ENCODE assay signal across 10 cellular contexts in the genomic region with DNA sequence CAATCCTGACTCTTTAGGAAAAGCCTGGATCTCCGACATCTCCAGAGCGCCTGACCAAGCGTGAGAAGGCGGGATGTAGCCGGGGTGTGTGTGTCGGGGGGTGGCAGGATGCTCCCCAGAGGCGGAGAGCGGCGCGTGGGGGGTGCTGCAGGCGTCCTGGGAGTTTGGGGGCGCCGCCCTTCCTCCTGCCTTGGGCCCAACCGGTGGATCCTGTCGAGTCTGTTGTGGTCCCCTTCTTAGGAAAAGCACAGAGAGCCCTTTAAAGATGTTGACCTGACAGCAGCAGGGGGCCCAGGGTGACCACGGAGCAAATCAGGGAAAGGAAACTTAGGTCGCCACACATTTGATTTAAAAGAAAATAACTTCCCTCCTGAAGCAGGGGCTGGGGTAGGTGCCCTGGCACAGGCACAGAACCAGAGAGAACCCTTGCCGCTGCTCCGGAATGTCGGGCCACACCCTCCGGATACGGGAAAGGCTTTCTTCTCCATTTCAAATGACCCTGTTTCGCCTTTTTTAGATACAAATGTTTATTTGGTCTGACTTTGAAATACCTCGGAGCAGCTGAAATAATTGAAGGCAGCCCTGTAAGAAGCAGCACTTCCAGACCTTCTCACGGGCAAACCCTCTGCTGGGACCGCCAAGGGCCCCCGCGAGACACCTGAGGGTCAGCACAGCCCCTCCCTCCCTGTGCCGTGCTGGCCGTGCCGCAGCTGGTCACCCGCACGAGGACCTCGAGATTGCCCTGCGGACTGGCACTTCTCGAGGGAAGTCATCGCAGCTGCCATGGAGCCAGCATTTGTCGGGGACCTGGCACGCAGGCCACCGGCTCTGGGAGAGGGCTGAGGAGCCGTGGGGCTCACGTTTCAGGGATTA.
DNase-seq lines count a peak whose midpoint lies in the region; ATAC-seq and TF ChIP-seq lines count a peak whose summit lies in the region.
"Had no signal": no experiment of that assay in that cellular context is flagged by ENCODE, and none has a peak within 500 bp of the region (broad histone marks: within the 10 kb centered on the region; RNA-seq: fewer than 3 reads in every experiment).

No MANE protein-coding gene starts in this region.

- H3K27ac ChIP-seq in OCI-LY1 (ENCODE audit: low read depth, low read length, poor library complexity, severe bottlenecking) (peak overlapping the region; percentile 97), gastroesophageal sphincter (peak overlapping the region in 3 of 4 donors; percentile 0 to 36 (median 35)), psoas muscle (no peak overlapping the region), Karpas-422 (ENCODE audit: low read length) (no peak overlapping the region)

- H3K4me3 ChIP-seq in OCI-LY1 (ENCODE audit: low read depth, low read length, poor library complexity, severe bottlenecking) (no peak overlapping the region), gastroesophageal sphincter (peak overlapping the region in 1 of 2 donors; percentile 26), psoas muscle (peak overlapping the region; percentile 53), Karpas-422 (ENCODE audit: low read length) (no peak overlapping the region), BE2C (ENCODE audit: low read depth, low read length) (no peak overlapping the region)

- H3K4me2 ChIP-seq in OCI-LY1 (ENCODE audit: low read length) (peak overlapping the region; percentile 79; the same call in 1 of the 2 replicates), Karpas-422 (ENCODE audit: low read depth, low read length, poor library complexity, severe bottlenecking) (no peak overlapping the region)

- intact Hi-C loops in psoas muscle (cut with DNase I), result no loop called here

- no peaks in the 10 kb centered on the region for H4K20me1 ChIP-seq in OCI-LY1 (ENCODE audit: insufficient read depth, low read length)
- no peaks in the 10 kb centered on the region; the same call in 1 of the 2 replicates for H4K20me1 ChIP-seq in Karpas-422 (ENCODE audit: insufficient read depth, low read depth, low read length)

- H3K4me1 ChIP-seq in OCI-LY1 (ENCODE audit: insufficient read depth, low read length, severe bottlenecking) (peaks cover 84% of the 10 kb centered on the region), gastroesophageal sphincter (peaks cover 0 to 27% (median 10%) of the 10 kb centered on the region in 3 donors), psoas muscle (peaks cover 19% of the 10 kb centered on the region), Karpas-422 (ENCODE audit: low read length) (peaks cover 46% of the 10 kb centered on the region), BE2C (no peaks in the 10 kb centered on the region)

- DNase-seq in CD1c-positive myeloid dendritic cell (ENCODE audit: extremely low spot score) (peak; percentile 43), psoas muscle (peak in 1 of 2 donors; percentile 63), Karpas-422 (no peak), BE2C (no peak), NCI-H2227 (lab: John Stamatoyannopoulos, UW; ENCODE audit: unreplicated experiment) (no peak), occipital lobe (lab: John Stamatoyannopoulos, UW) (no peak)
- DNase-seq: activated CD4-positive, alpha-beta T cell treated with anti-CD3 and anti-CD28 coated beads for 1 hour; NCI-H2171 had no signal

- TF ChIP-seq EP300 in gastroesophageal sphincter (IDR thresholded peaks at IDR 0.05), result no peak

- no peaks in the 10 kb centered on the region for H3F3A ChIP-seq in OCI-LY1 (ENCODE audit: insufficient read depth, low read length)

- H3K9ac ChIP-seq in OCI-LY1 (ENCODE audit: low read length) (no peak overlapping the region; the same call in 1 of the 2 replicates), Karpas-422 (ENCODE audit: low read length) (no peak overlapping the region)

- H2AFZ ChIP-seq in OCI-LY1 (ENCODE audit: low read length) (no peak overlapping the region), Karpas-422 (ENCODE audit: low read length) (no peak overlapping the region)

- 50 to 64% methylated on average over 9 to 23 of the region's 42 CpGs for WGBS in gastroesophageal sphincter (ENCODE audit: low coverage in 1 of 2), 2 donors
- 27 to 36% (median 28%) methylated on average over 42 of the region's 42 CpGs for WGBS in psoas muscle, 3 donors

- H3K27me3 ChIP-seq in OCI-LY1 (ENCODE audit: insufficient read depth, low read length) (no peaks in the 10 kb centered on the region), gastroesophageal sphincter (peaks cover 3% of the 10 kb centered on the region), psoas muscle (ENCODE audit: insufficient read depth in 3 of 3, low read length in 2 of 3) (no peaks in the 10 kb centered on the region), Karpas-422 (ENCODE audit: low read length) (no peaks in the 10 kb centered on the region), BE2C (no peaks in the 10 kb centered on the region)

- H3K79me2 ChIP-seq in OCI-LY1 (ENCODE audit: insufficient read depth, low read length) (peaks cover 16% of the 10 kb centered on the region), Karpas-422 (ENCODE audit: low read length) (peaks cover 5% of the 10 kb centered on the region; the same call in 1 of the 2 replicates)

- H3K9me2 ChIP-seq in OCI-LY1 (ENCODE audit: low read depth, low read length) (no peaks in the 10 kb centered on the region), Karpas-422 (replicated peaks; ENCODE audit: insufficient read depth, low read length) (no peaks in the 10 kb centered on the region)

- H3K36me3 ChIP-seq in OCI-LY1 (ENCODE audit: insufficient read depth, low read length), result peaks cover 77% of the 10 kb centered on the region
- no peaks in the 10 kb centered on the region for H3K36me3 ChIP-seq in gastroesophageal sphincter
- H3K36me3 ChIP-seq in psoas muscle (ENCODE audit: insufficient read depth in 1 of 2, low read depth in 1 of 2), result no peaks in the 10 kb centered on the region
- H3K36me3 ChIP-seq in Karpas-422 (ENCODE audit: insufficient read depth, low read length), result peaks cover 12% of the 10 kb centered on the region
- no peaks in the 10 kb centered on the region for H3K36me3 ChIP-seq in BE2C

- no peak for TF ChIP-seq POLR2A in gastroesophageal sphincter (IDR thresholded peaks at IDR 0.05)

- ATAC-seq in gastroesophageal sphincter (no peak), psoas muscle (peak in 3 of 4 donors; percentile 60 to 79 (median 65))

- H3K9me3 ChIP-seq in OCI-LY1 (ENCODE audit: low read length), result 0 out of 2 replicates have a peak, but pooled peaks cover 3% of the 10 kb centered on the region
- no peaks in the 10 kb centered on the region for H3K9me3 ChIP-seq in gastroesophageal sphincter
- no peaks in the 10 kb centered on the region for H3K9me3 ChIP-seq in psoas muscle
- no peaks in the 10 kb centered on the region for H3K9me3 ChIP-seq in Karpas-422 (ENCODE audit: low read length)
- H3K9me3 ChIP-seq in BE2C, result no peaks in the 10 kb centered on the region

- TF ChIP-seq CTCF in OCI-LY1 (IDR thresholded peaks at IDR 0.05; ENCODE audit: low read length), result no peak
- no peak for TF ChIP-seq CTCF in gastroesophageal sphincter (IDR thresholded peaks at IDR 0.05)
- no peak for TF ChIP-seq CTCF in psoas muscle (IDR thresholded peaks at IDR 0.05)
- TF ChIP-seq CTCF in BE2C (IDR thresholded peaks at IDR 0.05; ENCODE audit: low read depth, low read length), result no peak

Comparison
In these comparisons a context has a peak if more than half of its experiments do, and no peak if none do; other contexts are left out.
1. H3K27ac ChIP-seq: peak in OCI-LY1 (single experiment) and gastroesophageal sphincter (3 of 4); none in psoas muscle (single experiment) and Karpas-422 (single experiment).